In the genomic region with DNA sequence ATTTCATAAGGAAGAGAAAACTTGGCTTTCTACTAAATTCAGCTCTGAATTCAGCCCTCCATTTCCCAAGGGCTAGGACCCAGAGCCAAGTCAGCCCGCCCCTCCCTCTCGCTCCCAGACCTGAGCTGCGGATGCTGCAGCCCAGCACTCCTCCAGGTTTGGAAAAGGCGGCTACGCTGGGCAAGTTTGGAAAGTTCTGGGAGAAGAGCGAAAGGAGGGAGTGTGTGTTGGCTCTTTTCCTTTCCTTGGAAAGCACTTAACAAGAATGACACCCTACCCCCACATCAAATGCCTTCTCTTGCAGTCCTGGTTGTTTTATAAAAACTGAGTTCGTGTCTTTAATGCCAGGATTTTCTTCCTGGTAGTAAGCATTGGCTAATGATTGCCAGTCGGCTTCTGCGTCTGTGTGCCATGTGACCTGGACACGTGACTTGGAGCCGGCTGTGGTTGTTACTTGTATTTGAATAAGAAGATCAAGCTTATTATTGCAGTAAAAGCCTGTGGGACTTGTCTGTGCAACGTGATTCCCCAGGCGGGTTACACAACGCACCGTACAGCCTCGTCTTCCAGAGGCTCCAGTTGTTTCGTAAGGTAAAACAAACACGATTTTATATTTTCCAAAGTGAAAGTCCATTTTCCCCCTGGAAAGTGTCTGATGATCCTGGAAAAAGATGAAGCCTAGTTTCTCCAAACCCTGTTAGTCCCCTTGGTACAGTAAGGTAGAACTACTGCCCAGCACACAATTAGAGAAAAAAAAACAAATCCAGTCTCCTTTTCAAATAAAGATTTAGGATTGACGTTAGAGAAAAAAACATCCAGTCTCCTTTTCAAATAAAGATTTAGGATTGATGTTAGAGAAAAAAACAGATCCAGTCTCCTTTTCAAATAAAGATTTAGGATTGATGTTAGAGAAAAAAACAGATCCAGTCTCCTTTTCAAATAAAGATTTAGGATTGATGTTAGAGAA, we compare ENCODE assay signal across 8 cellular contexts. TPM values are rescaled to one million over a fixed set of nuclear protein-coding genes. Genes with fewer than 3 reads are reported as not detected.
DNase-seq lines count a peak whose midpoint lies in the region; ATAC-seq, FAIRE-seq and TF ChIP-seq lines count a peak whose summit lies in the region.

No MANE protein-coding gene starts in this region.

- H3K9ac ChIP-seq in iPS-15b (ENCODE audit: low read depth, low read length): peak overlapping the region; percentile 75

- POLR2A ChIA-PET in MCF 10A (lab: Yijun Ruan, JAX): interaction anchor here (0.7 to 4.2 kb wide), 36 partner anchors 9 to 698 kb away, joined by 3 to 54 read pairs (median 4); a partner anchor contains a TSS

- CTCF ChIA-PET in MCF 10A (lab: Yijun Ruan, JAX): interaction anchor here (1.1 kb wide), 1 partner anchor 55 kb away, joined by 4 read pairs; no protein-coding TSS in a partner anchor

- ATAC-seq in HG02840 (IDR thresholded peaks at IDR 0.05; ENCODE audit: low FRiP score, unreplicated experiment): peak; percentile 57
- peak; percentile 96 for ATAC-seq in sciatic nerve
- no peak for ATAC-seq in HG03378 (IDR thresholded peaks at IDR 0.05; ENCODE audit: unreplicated experiment)

- FAIRE-seq in GM12892 (lab: Jason Lieb, UNC): peak; percentile 91

- no peaks in the 10 kb centered on the region for H3K9me3 Mint-ChIP-seq in MCF 10A (ENCODE audit: unreplicated experiment)

- H3K27me3 ChIP-seq in iPS-15b (ENCODE audit: control insufficient read depth, insufficient read depth, low read length): peaks cover 2% of the 10 kb centered on the region

- BruUV-seq in MCF 10A (replicated peaks; lab: Mats Ljungman, UMichigan): no TSS peak

- peak overlapping the region; percentile 80 for H3K4me3 Mint-ChIP-seq in MCF 10A (ENCODE audit: unreplicated experiment)

- peaks cover 7% of the 10 kb centered on the region for H3K36me3 Mint-ChIP-seq in MCF 10A (ENCODE audit: insufficient read depth, unreplicated experiment)

- 0 out of 2 replicates have a peak, but pooled peaks have one; percentile 10 for TF ChIP-seq POLR2A in GM12892 (IDR thresholded peaks at IDR 0.05; ENCODE audit: low read depth, low read length)

- peaks cover 13% of the 10 kb centered on the region for H3K4me1 ChIP-seq in iPS-15b (ENCODE audit: control insufficient read depth, insufficient read depth, low read length)

- H3K27me3 Mint-ChIP-seq in MCF 10A (ENCODE audit: insufficient read depth, unreplicated experiment): no peaks in the 10 kb centered on the region

- peak overlapping the region; percentile 79 for H3K4me3 ChIP-seq in iPS-15b (ENCODE audit: low read depth, low read length)

- intact Hi-C loops in MCF 10A (cut with micrococcal nuclease): loop anchor here (5.0 kb wide), 1 partner anchor 53 kb away; no protein-coding TSS in a partner anchor
- intact Hi-C loops in sciatic nerve (cut with DNase I): no loop called here

- DNase-seq in GM12892 (ENCODE audit: insufficient read length): no peak
- DNase-seq in NCI-H1930 (lab: John Stamatoyannopoulos, UW): peak; percentile 74
- DNase-seq in T1000 (lab: John Stamatoyannopoulos, UW): peak; percentile 44
- DNase-seq in MCF 10A (ENCODE audit: unreplicated experiment): peak; percentile 94
- peak; percentile 95 for DNase-seq in sciatic nerve (ENCODE audit: low spot score)

- no peaks in the 10 kb centered on the region for H3K36me3 ChIP-seq in iPS-15b (ENCODE audit: control insufficient read depth, insufficient read depth, low read length)

- no peaks in the 10 kb centered on the region for H3K9me3 ChIP-seq in iPS-15b (ENCODE audit: control insufficient read depth, insufficient read depth, low read length)

- H3K27ac Mint-ChIP-seq in MCF 10A (ENCODE audit: low read depth, unreplicated experiment): peak overlapping the region; percentile 93

- TF ChIP-seq CTCF in MCF 10A (IDR thresholded peaks at IDR 0.05; ENCODE audit: unreplicated experiment): no peak

- peaks cover 10% of the 10 kb centered on the region for H3K4me1 Mint-ChIP-seq in MCF 10A (ENCODE audit: insufficient read depth, unreplicated experiment)

RNA-seq across cellular contexts. Expression of a gene that starts 26.8 kb away (rescaled TPM):
- 0.53 TPM for polyA plus RNA-seq in GM12892 (2012; ENCODE audit: missing spikeins)
- total RNA-seq in MCF 10A (2022) (not detected in 2 replicates), sciatic nerve (0.22 TPM)
